Comparison of ENCODE assay signal across 7 cellular contexts in the genomic region with DNA sequence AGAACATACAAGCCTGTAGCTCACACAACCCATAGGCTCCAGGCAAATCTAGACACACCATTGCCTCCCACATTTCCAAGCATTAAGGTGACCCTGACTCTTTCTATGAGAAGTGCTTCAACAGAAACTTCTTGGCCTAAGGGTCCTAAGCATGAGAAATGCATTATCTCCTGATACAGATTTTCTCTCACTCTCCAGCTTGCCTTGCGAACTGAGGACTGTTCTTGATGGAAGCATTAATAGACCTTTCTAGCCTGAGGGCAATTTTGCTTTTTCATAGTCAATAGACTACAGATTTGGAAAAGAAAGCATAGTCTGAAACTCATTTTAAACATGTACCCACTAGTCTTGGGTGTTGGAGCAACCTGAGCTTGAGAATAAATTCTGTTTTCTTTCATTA.
"Had no signal": no experiment of that assay in that cellular context is flagged by ENCODE, and none has a peak within 500 bp of the region (broad histone marks: within the 10 kb centered on the region; RNA-seq: fewer than 3 reads in every experiment).

No MANE protein-coding gene starts in this region.

- H3K4me2 ChIP-seq: GM23338 had no signal

- H3K27ac Mint-ChIP-seq: GM23338, H9, HFFc6 had no signal

- H3K9me3 Mint-ChIP-seq: GM23338, H9, HFFc6 had no signal

- H3K4me3 Mint-ChIP-seq: GM23338, H9, HFFc6 had no signal

- H3K27ac ChIP-seq: GM23248 had no signal

- H2AFZ ChIP-seq: GM23248, GM23338 had no signal

- DNase-seq: GM23248, GOT3, H7, H9, HCEC 1CT, HFFc6 had no signal

- H3K4me3 ChIP-seq: GM23248, GM23338 had no signal

- H3K9ac ChIP-seq: GM23248 had no signal

- H3K4me1 Mint-ChIP-seq: GM23338 had no signal
